Comparison of ENCODE assay signal across 8 cellular contexts in genomic region chr7:73521636-73522080, GRCh38. TPM values are rescaled to one million over a fixed set of nuclear protein-coding genes. Genes with fewer than 3 reads are reported as not detected.
DNase-seq lines count a peak whose midpoint lies in the region; ATAC-seq and TF ChIP-seq lines count a peak whose summit lies in the region.

No MANE protein-coding gene starts in this region.

- H3K27ac ChIP-seq in cingulate gyrus (ENCODE audit: low read depth, low read length), result peak overlapping the region; percentile 97
- peak overlapping the region; percentile 81 for H3K27ac ChIP-seq in stomach smooth muscle (ENCODE audit: low read length)

- no peak for TF ChIP-seq CTCF in lower leg skin (IDR thresholded peaks at IDR 0.05)

- no peaks in the 10 kb centered on the region for H3K27me3 ChIP-seq in stomach smooth muscle (ENCODE audit: control insufficient read depth in 1 of 2, insufficient read depth in 2 of 2, low read length in 2 of 2)

- DNase-seq in COLO668 (lab: John Stamatoyannopoulos, UW; ENCODE audit: unreplicated experiment), result peak; percentile 83
- DNase-seq in OCI-M1 (lab: John Stamatoyannopoulos, UW), result peak; percentile 92
- DNase-seq in lower leg skin (ENCODE audit: low spot score in 2 of 2), result peak in 1 of 2 donors; percentile 87
- no peak for DNase-seq in GDM1 (lab: John Stamatoyannopoulos, UW)

- intact Hi-C loops in lower leg skin (cut with DNase I; ENCODE audit: low total_unique reads), result no loop called here

- ATAC-seq in GM18870 (IDR thresholded peaks at IDR 0.05; ENCODE audit: unreplicated experiment) (peak; percentile 27), HG03045 (IDR thresholded peaks at IDR 0.05; ENCODE audit: unreplicated experiment) (peak; percentile 56)

- 0 to 3% methylated on average over 4 to 20 of the region's 55 CpGs for WGBS in lower leg skin, 2 donors

- peak overlapping the region; percentile 71 to 91 for H3K9ac ChIP-seq in stomach smooth muscle (ENCODE audit: low read length in 2 of 2)

- H3K9me3 ChIP-seq in stomach smooth muscle (ENCODE audit: control insufficient read depth in 2 of 2, low read length in 2 of 2), result no peaks in the 10 kb centered on the region

- peaks cover 0 to 2% of the 10 kb centered on the region in 2 donors for H3K36me3 ChIP-seq in stomach smooth muscle (ENCODE audit: control insufficient read depth in 2 of 2, insufficient read depth in 2 of 2, low read length in 2 of 2)

- peak overlapping the region; percentile 96 for H3K4me3 ChIP-seq in lower leg skin (ENCODE audit: low read depth, poor library complexity, severe bottlenecking)
- peak overlapping the region; percentile 75 to 83 for H3K4me3 ChIP-seq in stomach smooth muscle (ENCODE audit: low read length in 2 of 2)

- H3K4me1 ChIP-seq in stomach smooth muscle (ENCODE audit: control insufficient read depth, insufficient read depth, low read length), result peaks cover 18% of the 10 kb centered on the region

- TF ChIP-seq POLR2A in lower leg skin (IDR thresholded peaks at IDR 0.05), result no peak

RNA-seq across cellular contexts. Expression of gene BAZ1B, which starts 0.4 kb away (rescaled TPM):
- 10 to 100 TPM; 22.6 to 33.6 (median 28.8) TPM for total RNA-seq in lower leg skin

RNA-seq across cellular contexts. Expression of gene BCL7B, which starts 35.8 kb away (rescaled TPM):
- total RNA-seq in lower leg skin, result 10 to 100 TPM; 31.8 to 66.2 (median 47.7) TPM

RNA-seq across cellular contexts. Expression of gene TBL2, which starts 56.7 kb away (rescaled TPM):
- 10 to 100 TPM; 32.2 to 52.1 (median 40.3) TPM for total RNA-seq in lower leg skin
